ENCODE assay signal across 17 cellular contexts in genomic region chr11:1841511-1842148, GRCh38. TPM values are rescaled to one million over a fixed set of nuclear protein-coding genes. Genes with fewer than 3 reads are reported as not detected.
"Had no signal": no experiment of that assay in that cellular context is flagged by ENCODE, and none has a peak within 500 bp of the region (broad histone marks: within the 10 kb centered on the region; RNA-seq: fewer than 3 reads in every experiment).

No MANE protein-coding gene starts in this region.

- H3K4me1 ChIP-seq: parathyroid adenoma had no signal

- H3K36me3 ChIP-seq: left lung, tibial nerve, vagina had no signal

- H3K27me3 Mint-ChIP-seq: activated naive CD4-positive, alpha-beta T cell treated with anti-CD3 and anti-CD28 coated beads, Interleukin-2, amount 50 U/mL, for 24 hours had no signal

- H3K9me3 ChIP-seq: left lung, tibial nerve, vagina had no signal

- H3K4me3 ChIP-seq: left lung, tibial nerve, vagina had no signal

- H3K27ac ChIP-seq: left lung, parathyroid adenoma, tibial nerve, vagina had no signal

- DNase-seq: activated CD4-positive, alpha-beta T cell treated with anti-CD3 and anti-CD28 coated beads, Interleukin-2, amount 50 U/mL, for 4 hours; activated gamma-delta T cell; activated T-cell treated with anti-CD3 and anti-CD28 coated beads, Interleukin-2, amount 50 U/mL, for 72 hours; amniotic stem cell; caudate nucleus; foreskin melanocyte; mesenchymal stem cell; naive thymus-derived CD4-positive, alpha-beta T cell had no signal

- H3K27ac Mint-ChIP-seq: activated naive CD4-positive, alpha-beta T cell treated with anti-CD3 and anti-CD28 coated beads, Interleukin-2, amount 50 U/mL, for 24 hours; activated T-cell treated with anti-CD3 and anti-CD28 coated beads, Interleukin-2, amount 50 U/mL, for 72 hours; stimulated activated naive CD8-positive, alpha-beta T cell treated with anti-CD3 and anti-CD28 coated beads, Interleukin-15, Interleukin-2, amounts not matched to agents 100 ng/mL and 50 ng/mL, for 24 hours; T-helper 2 cell treated with Interferon-gamma antibody and Interleukin-4, amounts not matched to agents 5 μg/mL and 100 μg/mL, for 36 hours had no signal

- H3K9me3 Mint-ChIP-seq: activated naive CD4-positive, alpha-beta T cell treated with anti-CD3 and anti-CD28 coated beads, Interleukin-2, amount 50 U/mL, for 24 hours; activated T-cell treated with anti-CD3 and anti-CD28 coated beads, Interleukin-2, amount 50 U/mL, for 72 hours; naive thymus-derived CD4-positive, alpha-beta T cell; stimulated activated naive CD8-positive, alpha-beta T cell treated with anti-CD3 and anti-CD28 coated beads, Interleukin-15, Interleukin-2, amounts not matched to agents 100 ng/mL and 50 ng/mL, for 24 hours; T-helper 2 cell treated with Interferon-gamma antibody and Interleukin-4, amounts not matched to agents 5 μg/mL and 100 μg/mL, for 36 hours had no signal

- H3K9ac ChIP-seq: parathyroid adenoma had no signal

- H3K27me3 ChIP-seq: left lung, tibial nerve, vagina had no signal

- H3K36me3 Mint-ChIP-seq: activated naive CD4-positive, alpha-beta T cell treated with anti-CD3 and anti-CD28 coated beads, Interleukin-2, amount 50 U/mL, for 24 hours; naive thymus-derived CD4-positive, alpha-beta T cell had no signal

- ATAC-seq: activated T-cell treated with anti-CD3 and anti-CD28 coated beads, Interleukin-2, amount 50 U/mL, for 72 hours; left lung; naive thymus-derived CD4-positive, alpha-beta T cell had no signal

- H3K4me3 Mint-ChIP-seq: activated naive CD4-positive, alpha-beta T cell treated with anti-CD3 and anti-CD28 coated beads, Interleukin-2, amount 50 U/mL, for 24 hours; activated T-cell treated with anti-CD3 and anti-CD28 coated beads, Interleukin-2, amount 50 U/mL, for 72 hours; naive thymus-derived CD4-positive, alpha-beta T cell; stimulated activated naive CD8-positive, alpha-beta T cell treated with anti-CD3 and anti-CD28 coated beads, Interleukin-15, Interleukin-2, amounts not matched to agents 100 ng/mL and 50 ng/mL, for 24 hours; T-helper 2 cell treated with Interferon-gamma antibody and Interleukin-4, amounts not matched to agents 5 μg/mL and 100 μg/mL, for 36 hours had no signal

RNA-seq across cellular contexts. Expression of gene TNNI2, which starts 2.8 kb away (rescaled TPM):
- total RNA-seq: tibial nerve, vagina had no signal

RNA-seq across cellular contexts. Expression of gene SYT8, which starts 6.8 kb away (rescaled TPM):
- total RNA-seq: activated CD8-positive, alpha-beta memory T cell treated with anti-CD3 and anti-CD28 coated beads for 36 hours; activated T-cell treated with anti-CD3 and anti-CD28 coated beads, Interleukin-2, amount 50 U/mL, for 72 hours; naive thymus-derived CD4-positive, alpha-beta T cell had no signal

RNA-seq across cellular contexts. Expression of gene PRR33, which starts 50.1 kb away (rescaled TPM):
- total RNA-seq: activated T-cell treated with anti-CD3 and anti-CD28 coated beads, Interleukin-2, amount 50 U/mL, for 72 hours; left lung; mucosa of gallbladder; tibial nerve; vagina had no signal
